23 cellular contexts compared by ENCODE assay signal in genomic region chr20:40882173-40882572, GRCh38.
DNase-seq lines count a peak whose midpoint lies in the region; ATAC-seq lines count a peak whose summit lies in the region.
"Had no signal": no experiment of that assay in that cellular context is flagged by ENCODE, and none has a peak within 500 bp of the region (broad histone marks: within the 10 kb centered on the region; RNA-seq: fewer than 3 reads in every experiment).

No MANE protein-coding gene starts in this region.

- H3K9me3 ChIP-seq in KOPT-K1 (ENCODE audit: insufficient read depth, low read length, poor library complexity, severe bottlenecking) = no peaks in the 10 kb centered on the region
- H3K9me3 ChIP-seq: HAP-1 had no signal

- H3K4me3 Mint-ChIP-seq in activated T-cell treated with anti-CD3 and anti-CD28 coated beads, Interleukin-2, amount 50 U/mL, for 4 hours = peak overlapping the region; percentile 4
- no peak overlapping the region for H3K4me3 Mint-ChIP-seq in activated T-cell treated with anti-CD3 and anti-CD28 coated beads, Interleukin-2, amount 50 U/mL, for 24 hours
- H3K4me3 Mint-ChIP-seq in T-helper 1 cell treated with Interleukin-12 subunit alpha and Interleukin-12 subunit beta and Interleukin-4 antibody, amounts not matched to agents 30 μg/mL and 1 μg/mL, for 36 hours = peak overlapping the region; percentile 30
- H3K4me3 Mint-ChIP-seq in natural killer cell treated with Interleukin-12 subunit alpha and Interleukin-12 subunit beta and Interleukin-15 and Interleukin-18, amount 100 ng/mL, for 72 hours = peak overlapping the region; percentile 75
- H3K4me3 Mint-ChIP-seq: memory B cell had no signal

- ATAC-seq in activated T-cell treated with anti-CD3 and anti-CD28 coated beads, Interleukin-2, amount 50 U/mL, for 4 hours = no peak
- ATAC-seq in natural killer cell treated with Interleukin-12 subunit alpha and Interleukin-12 subunit beta and Interleukin-15 and Interleukin-18, amount 100 ng/mL, for 72 hours = peak; percentile 62 to 73
- ATAC-seq in GM21447 (IDR thresholded peaks at IDR 0.05; ENCODE audit: unreplicated experiment) = no peak
- ATAC-seq: left cardiac atrium, right cardiac atrium had no signal

- no peaks in the 10 kb centered on the region for H3K27me3 Mint-ChIP-seq in activated T-cell treated with anti-CD3 and anti-CD28 coated beads, Interleukin-2, amount 50 U/mL, for 4 hours (ENCODE audit: low read depth)
- H3K27me3 Mint-ChIP-seq in activated T-cell treated with anti-CD3 and anti-CD28 coated beads, Interleukin-2, amount 50 U/mL, for 24 hours = no peaks in the 10 kb centered on the region
- H3K27me3 Mint-ChIP-seq in T-helper 1 cell treated with Interleukin-12 subunit alpha and Interleukin-12 subunit beta and Interleukin-4 antibody, amounts not matched to agents 30 μg/mL and 1 μg/mL, for 36 hours (ENCODE audit: low read depth) = no peaks in the 10 kb centered on the region
- no peaks in the 10 kb centered on the region for H3K27me3 Mint-ChIP-seq in natural killer cell treated with Interleukin-12 subunit alpha and Interleukin-12 subunit beta and Interleukin-15 and Interleukin-18, amount 100 ng/mL, for 72 hours

- no peak overlapping the region for H3K27ac Mint-ChIP-seq in activated T-cell treated with anti-CD3 and anti-CD28 coated beads, Interleukin-2, amount 50 U/mL, for 24 hours
- peak overlapping the region; percentile 46 for H3K27ac Mint-ChIP-seq in T-helper 1 cell treated with Interleukin-12 subunit alpha and Interleukin-12 subunit beta and Interleukin-4 antibody, amounts not matched to agents 30 μg/mL and 1 μg/mL, for 36 hours
- H3K27ac Mint-ChIP-seq in natural killer cell treated with Interleukin-12 subunit alpha and Interleukin-12 subunit beta and Interleukin-15 and Interleukin-18, amount 100 ng/mL, for 72 hours = peak overlapping the region; percentile 63 to 82
- H3K27ac Mint-ChIP-seq: memory B cell had no signal

- H3K9me3 Mint-ChIP-seq in activated T-cell treated with anti-CD3 and anti-CD28 coated beads, Interleukin-2, amount 50 U/mL, for 4 hours = peaks cover 5% of the 10 kb centered on the region
- peaks cover 5% of the 10 kb centered on the region for H3K9me3 Mint-ChIP-seq in activated T-cell treated with anti-CD3 and anti-CD28 coated beads, Interleukin-2, amount 50 U/mL, for 24 hours
- peaks cover 3% of the 10 kb centered on the region for H3K9me3 Mint-ChIP-seq in T-helper 1 cell treated with Interleukin-12 subunit alpha and Interleukin-12 subunit beta and Interleukin-4 antibody, amounts not matched to agents 30 μg/mL and 1 μg/mL, for 36 hours
- H3K9me3 Mint-ChIP-seq in natural killer cell treated with Interleukin-12 subunit alpha and Interleukin-12 subunit beta and Interleukin-15 and Interleukin-18, amount 100 ng/mL, for 72 hours = peaks cover 4% of the 10 kb centered on the region

- DNase-seq in activated T-cell treated with anti-CD3 and anti-CD28 coated beads, Interleukin-2, amount 50 U/mL, for 4 hours = no peak
- no peak for DNase-seq in activated T-cell treated with anti-CD3 and anti-CD28 coated beads, Interleukin-2, amount 50 U/mL, for 24 hours
- no peak for DNase-seq in natural killer cell treated with Interleukin-12 subunit alpha and Interleukin-12 subunit beta and Interleukin-15 and Interleukin-18, amount 100 ng/mL, for 72 hours (ENCODE audit: low spot score)
- DNase-seq in DMS53 (lab: John Stamatoyannopoulos, UW) (no peak), midbrain (lab: John Stamatoyannopoulos, UW) (no peak)
- DNase-seq: activated CD4-positive, alpha-beta T cell treated with anti-CD3 and anti-CD28 coated beads, Interleukin-2, amount 50 U/mL, for 1 hour; activated T-cell treated with anti-CD3 and anti-CD28 coated beads for 4 hours; cerebellar nuclear complex; GF-D8; head of caudate nucleus; left cardiac atrium; naive B cell; NCI-H1436 treated with DMSO at 0.1 percent for 48 hours; NCI-H510A treated with DMSO at 0.1 percent for 48 hours; ovary; right cardiac atrium had no signal

- H3K36me3 ChIP-seq in KOPT-K1 (ENCODE audit: insufficient read depth, low read length) = no peaks in the 10 kb centered on the region
- H3K36me3 ChIP-seq: HAP-1, ovary had no signal

- H3K27ac ChIP-seq in KOPT-K1 (ENCODE audit: low read depth, low read length, poor library complexity, severe bottlenecking) = peak overlapping the region; percentile 94
- H3K27ac ChIP-seq: C4-2B, HL-60, ovary had no signal

- H3K36me3 Mint-ChIP-seq in activated T-cell treated with anti-CD3 and anti-CD28 coated beads, Interleukin-2, amount 50 U/mL, for 4 hours (ENCODE audit: insufficient read depth) = peaks cover 3% of the 10 kb centered on the region
- peaks cover 3% of the 10 kb centered on the region for H3K36me3 Mint-ChIP-seq in activated T-cell treated with anti-CD3 and anti-CD28 coated beads, Interleukin-2, amount 50 U/mL, for 24 hours (ENCODE audit: low read depth)
- peaks cover 1% of the 10 kb centered on the region for H3K36me3 Mint-ChIP-seq in T-helper 1 cell treated with Interleukin-12 subunit alpha and Interleukin-12 subunit beta and Interleukin-4 antibody, amounts not matched to agents 30 μg/mL and 1 μg/mL, for 36 hours (ENCODE audit: low read depth)
- peaks cover 6% of the 10 kb centered on the region for H3K36me3 Mint-ChIP-seq in natural killer cell treated with Interleukin-12 subunit alpha and Interleukin-12 subunit beta and Interleukin-15 and Interleukin-18, amount 100 ng/mL, for 72 hours
- H3K36me3 Mint-ChIP-seq: memory B cell had no signal

- H3K4me1 Mint-ChIP-seq in activated T-cell treated with anti-CD3 and anti-CD28 coated beads, Interleukin-2, amount 50 U/mL, for 4 hours (ENCODE audit: low read depth) = peaks cover 27% of the 10 kb centered on the region
- peaks cover 19% of the 10 kb centered on the region for H3K4me1 Mint-ChIP-seq in activated T-cell treated with anti-CD3 and anti-CD28 coated beads, Interleukin-2, amount 50 U/mL, for 24 hours (ENCODE audit: low read depth)
- peaks cover 17% of the 10 kb centered on the region for H3K4me1 Mint-ChIP-seq in T-helper 1 cell treated with Interleukin-12 subunit alpha and Interleukin-12 subunit beta and Interleukin-4 antibody, amounts not matched to agents 30 μg/mL and 1 μg/mL, for 36 hours (ENCODE audit: low read depth)
- peaks cover 48 to 58% of the 10 kb centered on the region in 2 donors for H3K4me1 Mint-ChIP-seq in natural killer cell treated with Interleukin-12 subunit alpha and Interleukin-12 subunit beta and Interleukin-15 and Interleukin-18, amount 100 ng/mL, for 72 hours (ENCODE audit: low read depth in 2 of 2)
- H3K4me1 Mint-ChIP-seq: memory B cell had no signal

Comparison
In these comparisons a context has a peak if more than half of its experiments do, and no peak if none do; other contexts are left out.
1. ATAC-seq: peak in natural killer cell treated with Interleukin-12 subunit alpha and Interleukin-12 subunit beta and Interleukin-15 and Interleukin-18, amount 100 ng/mL, for 72 hours (2 of 2); none in activated T-cell treated with anti-CD3 and anti-CD28 coated beads, Interleukin-2, amount 50 U/mL, for 4 hours (0 of 2) and GM21447 (single experiment).